In genomic region chr10:68957654-68958053, GRCh38 we compare ENCODE assay signal across 8 cellular contexts. TPM values are rescaled to one million over a fixed set of nuclear protein-coding genes. Genes with fewer than 3 reads are reported as not detected.
DNase-seq lines count a peak whose midpoint lies in the region; ATAC-seq lines count a peak whose summit lies in the region.

No MANE protein-coding gene starts in this region.

- H3K9ac ChIP-seq in iPS-18a (ENCODE audit: low read length) (peak overlapping the region; percentile 91), subcutaneous abdominal adipose tissue (ENCODE audit: low read length in 5 of 5) (peak overlapping the region in 4 of 5 donors; percentile 40 to 99 (median 79))

- H3K4me1 ChIP-seq in iPS-18a (ENCODE audit: control insufficient read depth, low read depth, low read length): peaks cover 7% of the 10 kb centered on the region
- H3K4me1 ChIP-seq in subcutaneous abdominal adipose tissue (ENCODE audit: control insufficient read depth in 5 of 5, insufficient read depth in 5 of 5, low read length in 5 of 5): peaks cover 7 to 26% (median 14%) of the 10 kb centered on the region in 5 donors

- no peak for ATAC-seq in GM21528 (IDR thresholded peaks at IDR 0.05; ENCODE audit: low FRiP score, unreplicated experiment)

- peaks cover 85% of the 10 kb centered on the region for H3K36me3 Mint-ChIP-seq in activated T-cell treated with anti-CD3 and anti-CD28 coated beads, Interleukin-2, amount 50 U/mL, for 24 hours (ENCODE audit: low read depth)
- H3K36me3 Mint-ChIP-seq in activated T-helper 1 cell treated with anti-CD3 and anti-CD28 coated beads, Interleukin-12 subunit alpha, Interleukin-12 subunit beta, Interleukin-2, Interleukin-4 antibody, amounts not matched to agents 30 ng/mL and 10 ng/mL and 1 ng/mL, durations not matched to agents 14 hours and 24 hours and 36 hours (ENCODE audit: low read depth): peaks cover 58% of the 10 kb centered on the region

- intact Hi-C loops in activated T-helper 1 cell treated with anti-CD3 and anti-CD28 coated beads, Interleukin-12 subunit alpha, Interleukin-12 subunit beta, Interleukin-2, Interleukin-4 antibody, amounts not matched to agents 30 ng/mL and 10 ng/mL and 1 ng/mL, durations not matched to agents 14 hours and 24 hours and 36 hours (cut with micrococcal nuclease): loop anchor here (1.0 kb wide), 1 partner anchor 430 kb away; the partner anchor contains the start of gene SLC25A16

- H3K27ac Mint-ChIP-seq in activated T-cell treated with anti-CD3 and anti-CD28 coated beads, Interleukin-2, amount 50 U/mL, for 24 hours: peak overlapping the region; percentile 100
- H3K27ac Mint-ChIP-seq in activated T-helper 1 cell treated with anti-CD3 and anti-CD28 coated beads, Interleukin-12 subunit alpha, Interleukin-12 subunit beta, Interleukin-2, Interleukin-4 antibody, amounts not matched to agents 30 ng/mL and 10 ng/mL and 1 ng/mL, durations not matched to agents 14 hours and 24 hours and 36 hours: peak overlapping the region; percentile 99

- H3K27me3 ChIP-seq in iPS-18a (ENCODE audit: control insufficient read depth, insufficient read depth, low read length) (no peaks in the 10 kb centered on the region), subcutaneous abdominal adipose tissue (ENCODE audit: control insufficient read depth in 5 of 5, insufficient read depth in 4 of 5, low read length in 5 of 5) (no peaks in the 10 kb centered on the region)

- no peak for DNase-seq in activated T-cell treated with anti-CD3 and anti-CD28 coated beads, Interleukin-2, amount 50 U/mL, for 24 hours
- no peak for DNase-seq in activated T-cell treated with anti-CD3 and anti-CD28 coated beads, Interleukin-2, amount 50 U/mL, for 48 hours
- DNase-seq in activated T-helper 1 cell treated with anti-CD3 and anti-CD28 coated beads, Interleukin-12 subunit alpha, Interleukin-12 subunit beta, Interleukin-2, Interleukin-4 antibody, amounts not matched to agents 30 ng/mL and 10 ng/mL and 1 ng/mL, durations not matched to agents 14 hours and 24 hours and 36 hours (ENCODE audit: low spot score): no peak
- DNase-seq in stimulated activated CD4-positive, alpha-beta T cell treated with anti-CD3 and anti-CD28 coated beads, Interleukin-4, amount 100 ng/mL, for 4 hours: no peak
- DNase-seq in glomerular visceral epithelial cell (ENCODE audit: extremely low spot score): no peak

- H3K4me3 ChIP-seq in iPS-18a (ENCODE audit: low read length): peak overlapping the region; percentile 86
- H3K4me3 ChIP-seq in subcutaneous abdominal adipose tissue (ENCODE audit: low read depth in 1 of 5, low read length in 5 of 5): peak overlapping the region; percentile 70 to 98 (median 97)

- H3K9me3 Mint-ChIP-seq in activated T-cell treated with anti-CD3 and anti-CD28 coated beads, Interleukin-2, amount 50 U/mL, for 24 hours: no peaks in the 10 kb centered on the region
- no peaks in the 10 kb centered on the region for H3K9me3 Mint-ChIP-seq in activated T-helper 1 cell treated with anti-CD3 and anti-CD28 coated beads, Interleukin-12 subunit alpha, Interleukin-12 subunit beta, Interleukin-2, Interleukin-4 antibody, amounts not matched to agents 30 ng/mL and 10 ng/mL and 1 ng/mL, durations not matched to agents 14 hours and 24 hours and 36 hours

- no peaks in the 10 kb centered on the region for H3K27me3 Mint-ChIP-seq in activated T-cell treated with anti-CD3 and anti-CD28 coated beads, Interleukin-2, amount 50 U/mL, for 24 hours
- no peaks in the 10 kb centered on the region for H3K27me3 Mint-ChIP-seq in activated T-helper 1 cell treated with anti-CD3 and anti-CD28 coated beads, Interleukin-12 subunit alpha, Interleukin-12 subunit beta, Interleukin-2, Interleukin-4 antibody, amounts not matched to agents 30 ng/mL and 10 ng/mL and 1 ng/mL, durations not matched to agents 14 hours and 24 hours and 36 hours (ENCODE audit: insufficient read depth)

- H3K4me1 Mint-ChIP-seq in activated T-cell treated with anti-CD3 and anti-CD28 coated beads, Interleukin-2, amount 50 U/mL, for 24 hours (ENCODE audit: low read depth): peaks cover 54% of the 10 kb centered on the region
- peaks cover 38% of the 10 kb centered on the region for H3K4me1 Mint-ChIP-seq in activated T-helper 1 cell treated with anti-CD3 and anti-CD28 coated beads, Interleukin-12 subunit alpha, Interleukin-12 subunit beta, Interleukin-2, Interleukin-4 antibody, amounts not matched to agents 30 ng/mL and 10 ng/mL and 1 ng/mL, durations not matched to agents 14 hours and 24 hours and 36 hours (ENCODE audit: low read depth)

- H3K9me3 ChIP-seq in iPS-18a (ENCODE audit: control insufficient read depth, low read depth, low read length): no peaks in the 10 kb centered on the region
- no peaks in the 10 kb centered on the region for H3K9me3 ChIP-seq in subcutaneous abdominal adipose tissue (ENCODE audit: control insufficient read depth in 5 of 5, low read length in 5 of 5)

- H3K27ac ChIP-seq in iPS-18a (ENCODE audit: low read length) (peak overlapping the region; percentile 12), subcutaneous abdominal adipose tissue (ENCODE audit: low read depth, low read length) (peak overlapping the region; percentile 100)

- H3K4me3 Mint-ChIP-seq in activated T-cell treated with anti-CD3 and anti-CD28 coated beads, Interleukin-2, amount 50 U/mL, for 24 hours: peak overlapping the region; percentile 98
- peak overlapping the region; percentile 99 for H3K4me3 Mint-ChIP-seq in activated T-helper 1 cell treated with anti-CD3 and anti-CD28 coated beads, Interleukin-12 subunit alpha, Interleukin-12 subunit beta, Interleukin-2, Interleukin-4 antibody, amounts not matched to agents 30 ng/mL and 10 ng/mL and 1 ng/mL, durations not matched to agents 14 hours and 24 hours and 36 hours

- H3K36me3 ChIP-seq in iPS-18a (ENCODE audit: control insufficient read depth, low read depth, low read length) (peaks cover 34% of the 10 kb centered on the region), subcutaneous abdominal adipose tissue (ENCODE audit: control insufficient read depth in 5 of 5, insufficient read depth in 5 of 5, low read length in 5 of 5) (peaks cover 12 to 26% (median 18%) of the 10 kb centered on the region in 5 donors)

RNA-seq across cellular contexts. Expression of gene DDX21, which starts 1.7 kb away (rescaled TPM):
- total RNA-seq in activated T-helper 1 cell treated with anti-CD3 and anti-CD28 coated beads, Interleukin-12 subunit alpha, Interleukin-12 subunit beta, Interleukin-2, Interleukin-4 antibody, amounts not matched to agents 30 ng/mL and 10 ng/mL and 1 ng/mL, durations not matched to agents 14 hours and 24 hours and 36 hours: 267 and 278 TPM in 2 replicates

RNA-seq across cellular contexts. Expression of gene KIFBP, which starts 30.9 kb away (rescaled TPM):
- 16.4 and 16.9 TPM in 2 replicates for total RNA-seq in activated T-helper 1 cell treated with anti-CD3 and anti-CD28 coated beads, Interleukin-12 subunit alpha, Interleukin-12 subunit beta, Interleukin-2, Interleukin-4 antibody, amounts not matched to agents 30 ng/mL and 10 ng/mL and 1 ng/mL, durations not matched to agents 14 hours and 24 hours and 36 hours

RNA-seq across cellular contexts. Expression of gene DDX50, which starts 56.5 kb away (rescaled TPM):
- total RNA-seq in activated T-helper 1 cell treated with anti-CD3 and anti-CD28 coated beads, Interleukin-12 subunit alpha, Interleukin-12 subunit beta, Interleukin-2, Interleukin-4 antibody, amounts not matched to agents 30 ng/mL and 10 ng/mL and 1 ng/mL, durations not matched to agents 14 hours and 24 hours and 36 hours: 53.0 and 55.0 TPM in 2 replicates
